ENCODE assay signal across 25 cellular contexts in genomic region chr1:76682152-76682551, GRCh38.
"Had no signal": no experiment of that assay in that cellular context is flagged by ENCODE, and none has a peak within 500 bp of the region (broad histone marks: within the 10 kb centered on the region; RNA-seq: fewer than 3 reads in every experiment).

No MANE protein-coding gene starts in this region.

- H3K27ac ChIP-seq: adrenal gland, pancreas, psoas muscle, right atrium auricular region, spleen, thoracic aorta, vagina had no signal

- H3K36me3 Mint-ChIP-seq: activated naive CD4-positive, alpha-beta T cell treated with anti-CD3 and anti-CD28 coated beads, Interleukin-2, amount 50 U/mL, for 24 hours; type B pancreatic cell had no signal

- H3K9me3 Mint-ChIP-seq: activated CD4-positive, alpha-beta memory T cell treated with anti-CD3 and anti-CD28 coated beads, Interleukin-2, amount 10 ng/mL, durations not matched to agents 7 days and 5 days; activated CD4-positive, alpha-beta T cell treated with anti-CD3 and anti-CD28 coated beads, Interleukin-2, amount 10 ng/mL, durations not matched to agents 24 days and 14 days; activated naive CD4-positive, alpha-beta T cell treated with anti-CD3 and anti-CD28 coated beads, Interleukin-2, amount 50 U/mL, for 24 hours; activated T-helper 1 cell treated with anti-CD3 and anti-CD28 coated beads, Interleukin-12 subunit alpha, Interleukin-12 subunit beta, Interleukin-2, Interleukin-4 antibody, amounts not matched to agents 30 ng/mL and 10 ng/mL and 1 ng/mL, durations not matched to agents 14 hours and 24 hours and 36 hours; central memory CD8-positive, alpha-beta T cell; nephron; type B pancreatic cell had no signal

- DNase-seq: activated CD4-positive, alpha-beta memory T cell treated with anti-CD3 and anti-CD28 coated beads, Interleukin-2, amount 10 ng/mL, durations not matched to agents 7 days and 5 days; activated CD4-positive, alpha-beta T cell treated with anti-CD3 and anti-CD28 coated beads, Interleukin-2, amount 10 ng/mL, durations not matched to agents 24 days and 14 days; activated gamma-delta T cell treated with Interleukin-2 at 50 U/mL for 16 hours; activated T-cell treated with anti-CD3 and anti-CD28 coated beads for 4 hours; adrenal gland; effector memory CD4-positive, alpha-beta T cell; foreskin melanocyte; left ventricle myocardium superior; mammary epithelial cell; midbrain; pancreas; psoas muscle; spleen; stimulated activated CD4-positive, alpha-beta T cell treated with anti-CD3 and anti-CD28 coated beads, Interleukin-4, amount 100 ng/mL, for 1 hour; stimulated activated naive CD4-positive, alpha-beta T cell; T1000 had no signal

- H3K4me1 ChIP-seq: adrenal gland, pancreas, psoas muscle, right atrium auricular region, spleen, vagina had no signal

- H3K27me3 ChIP-seq: adrenal gland, pancreas, right atrium auricular region, spleen, vagina had no signal

- H3K4me1 Mint-ChIP-seq: activated CD4-positive, alpha-beta memory T cell treated with anti-CD3 and anti-CD28 coated beads, Interleukin-2, amount 10 ng/mL, durations not matched to agents 7 days and 5 days; activated CD4-positive, alpha-beta T cell treated with anti-CD3 and anti-CD28 coated beads, Interleukin-2, amount 10 ng/mL, durations not matched to agents 24 days and 14 days; activated naive CD4-positive, alpha-beta T cell treated with anti-CD3 and anti-CD28 coated beads, Interleukin-2, amount 50 U/mL, for 24 hours; central memory CD8-positive, alpha-beta T cell; nephron had no signal

- H3K4me3 Mint-ChIP-seq: activated CD4-positive, alpha-beta memory T cell treated with anti-CD3 and anti-CD28 coated beads, Interleukin-2, amount 10 ng/mL, durations not matched to agents 7 days and 5 days; activated CD4-positive, alpha-beta T cell treated with anti-CD3 and anti-CD28 coated beads, Interleukin-2, amount 10 ng/mL, durations not matched to agents 24 days and 14 days; activated naive CD4-positive, alpha-beta T cell treated with anti-CD3 and anti-CD28 coated beads, Interleukin-2, amount 50 U/mL, for 24 hours; activated T-helper 1 cell treated with anti-CD3 and anti-CD28 coated beads, Interleukin-12 subunit alpha, Interleukin-12 subunit beta, Interleukin-2, Interleukin-4 antibody, amounts not matched to agents 30 ng/mL and 10 ng/mL and 1 ng/mL, durations not matched to agents 14 hours and 24 hours and 36 hours; central memory CD8-positive, alpha-beta T cell; nephron; type B pancreatic cell had no signal

- H3K27me3 Mint-ChIP-seq: activated CD4-positive, alpha-beta memory T cell treated with anti-CD3 and anti-CD28 coated beads, Interleukin-2, amount 10 ng/mL, durations not matched to agents 7 days and 5 days; activated CD4-positive, alpha-beta T cell treated with anti-CD3 and anti-CD28 coated beads, Interleukin-2, amount 10 ng/mL, durations not matched to agents 24 days and 14 days; activated naive CD4-positive, alpha-beta T cell treated with anti-CD3 and anti-CD28 coated beads, Interleukin-2, amount 50 U/mL, for 24 hours; central memory CD8-positive, alpha-beta T cell had no signal

- ATAC-seq: esophagus mucosa, left ventricle myocardium superior, pancreas, psoas muscle had no signal

- H3K36me3 ChIP-seq: adrenal gland, pancreas, right atrium auricular region, spleen, thoracic aorta, vagina had no signal

- H3K27ac Mint-ChIP-seq: activated CD4-positive, alpha-beta memory T cell treated with anti-CD3 and anti-CD28 coated beads, Interleukin-2, amount 10 ng/mL, durations not matched to agents 7 days and 5 days; activated CD4-positive, alpha-beta T cell treated with anti-CD3 and anti-CD28 coated beads, Interleukin-2, amount 10 ng/mL, durations not matched to agents 24 days and 14 days; activated naive CD4-positive, alpha-beta T cell treated with anti-CD3 and anti-CD28 coated beads, Interleukin-2, amount 50 U/mL, for 24 hours; activated T-helper 1 cell treated with anti-CD3 and anti-CD28 coated beads, Interleukin-12 subunit alpha, Interleukin-12 subunit beta, Interleukin-2, Interleukin-4 antibody, amounts not matched to agents 30 ng/mL and 10 ng/mL and 1 ng/mL, durations not matched to agents 14 hours and 24 hours and 36 hours; nephron; type B pancreatic cell had no signal

- H3K4me3 ChIP-seq: adrenal gland, pancreas, psoas muscle, right atrium auricular region, spleen, thoracic aorta, vagina had no signal
